Comparison of ENCODE assay signal across 8 cellular contexts in genomic region chr9:37800631-37801286, GRCh38. TPM values are rescaled to one million over a fixed set of nuclear protein-coding genes. Genes with fewer than 3 reads are reported as not detected.
DNase-seq lines count a peak whose midpoint lies in the region; ATAC-seq and TF ChIP-seq lines count a peak whose summit lies in the region.

DCAF10 (plus strand) TSS chr9:37800797; CDS start chr9:37800867, 70 bp downstream.

- H3K27ac ChIP-seq in KMS-11: peak within 1 kb of the TSS; percentile 62
- H3K27ac ChIP-seq in SJSA1: peak within 1 kb of the TSS; percentile 60
- H3K27ac ChIP-seq in gastroesophageal sphincter: peak within 1 kb of the TSS; percentile 72 to 91 (median 90)

- peak within 1 kb of the TSS; percentile 76 for H2AFZ ChIP-seq in KMS-11 (ENCODE audit: low read depth)

- H4K20me1 ChIP-seq in KMS-11 (ENCODE audit: insufficient read depth): no peaks in the 10 kb centered on the region; the same call in 1 of the 2 replicates

- ATAC-seq in GM21737 (IDR thresholded peaks at IDR 0.05; ENCODE audit: unreplicated experiment): peak; percentile 65
- ATAC-seq in gastroesophageal sphincter: peak; percentile 91

- H3K27me3 ChIP-seq in KMS-11 (ENCODE audit: insufficient read depth, low read depth) (no peaks in the 10 kb centered on the region), SJSA1 (replicated peaks) (no peaks in the 10 kb centered on the region), gastroesophageal sphincter (no peaks in the 10 kb centered on the region)

- peak; percentile 60 to 75 for TF ChIP-seq POLR2A in gastroesophageal sphincter (IDR thresholded peaks at IDR 0.05)

- peak within 1 kb of the TSS; percentile 92 for H3K4me2 ChIP-seq in KMS-11

- TF ChIP-seq EP300 in gastroesophageal sphincter (IDR thresholded peaks at IDR 0.05): no peak

- WGBS in gastroesophageal sphincter (ENCODE audit: low coverage in 1 of 2), 2 donors: no CpG with 5 or more reads among the region's 72 CpGs

- H3K36me3 ChIP-seq in KMS-11 (ENCODE audit: insufficient read depth) (no peaks in the 10 kb centered on the region; the same call in 1 of the 2 replicates), SJSA1 (peaks cover 8% of the 10 kb centered on the region; the same call in 1 of the 2 replicates), gastroesophageal sphincter (no peaks in the 10 kb centered on the region)

- H3K4me3 ChIP-seq in KMS-11 (IDR thresholded peaks at IDR 0.05; ENCODE audit: insufficient read depth, low read depth, low read length): peak within 1 kb of the TSS; percentile 55
- peak within 1 kb of the TSS; percentile 88 for H3K4me3 ChIP-seq in SJSA1
- H3K4me3 ChIP-seq in gastroesophageal sphincter: peak within 1 kb of the TSS; percentile 66 to 92

- TF ChIP-seq CTCF in KMS-11 (conservative IDR thresholded peaks at IDR 0.05; ENCODE audit: low read depth, low read length): no peak
- peak in 2 of 4 experiments; percentile 5 to 20 for TF ChIP-seq CTCF in gastroesophageal sphincter (IDR thresholded peaks at IDR 0.05)

- peak; percentile 85 for DNase-seq in EL
- DNase-seq in SJSA1 (ENCODE audit: low read depth in 1 of 2, low spot score in 2 of 2): peak; percentile 70 to 71
- peak; percentile 93 for DNase-seq in activated naive CD4-positive, alpha-beta T cell treated with Interleukin-2 at 50 U/mL for 16 hours
- DNase-seq in nucleus accumbens (lab: John Stamatoyannopoulos, UW): peak in 54 of 56 donors; percentile 39 to 91 (median 78)
- DNase-seq in superior temporal gyrus (ENCODE audit: extremely low spot score): peak; percentile 81

- H3K79me2 ChIP-seq in KMS-11 (ENCODE audit: insufficient read depth, low read depth): peaks cover 41% of the 10 kb centered on the region

- no peaks in the 10 kb centered on the region for H3K9me3 ChIP-seq in SJSA1 (replicated peaks)
- H3K9me3 ChIP-seq in gastroesophageal sphincter: no peaks in the 10 kb centered on the region

- H3K4me1 ChIP-seq in KMS-11 (ENCODE audit: low read depth, poor library complexity, severe bottlenecking) (peaks cover 35% of the 10 kb centered on the region), SJSA1 (replicated peaks) (peaks cover 11% of the 10 kb centered on the region; the same call in 1 of the 2 replicates), gastroesophageal sphincter (peaks cover 6 to 56% (median 16%) of the 10 kb centered on the region in 3 donors)

- H3K9ac ChIP-seq in KMS-11: peak within 1 kb of the TSS; percentile 68

RNA-seq across cellular contexts. Expression of gene DCAF10, which starts in this region (rescaled TPM):
- total RNA-seq in SJSA1 (2014; rRNA removed; shearing (Covaris generic)): 3.2 and 8.9 TPM in 2 replicates
- total RNA-seq in gastroesophageal sphincter: 10 to 100 TPM; 20.6 to 37.4 (median 30.1) TPM

Comparison
In these comparisons a context has a peak if more than half of its experiments do, and no peak if none do; other contexts are left out.
1. Peak in every context shown above with its lines: DNase-seq, ATAC-seq, H3K4me3 ChIP-seq and H3K27ac ChIP-seq.